Comparison of ENCODE assay signal across 9 cellular contexts in genomic region chr2:70789304-70790078, GRCh38. TPM values are rescaled to one million over a fixed set of nuclear protein-coding genes. Genes with fewer than 3 reads are reported as not detected.
DNase-seq lines count a peak whose midpoint lies in the region; ATAC-seq and TF ChIP-seq lines count a peak whose summit lies in the region.
"Had no signal": no experiment of that assay in that cellular context is flagged by ENCODE, and none has a peak within 500 bp of the region (broad histone marks: within the 10 kb centered on the region; RNA-seq: fewer than 3 reads in every experiment).

No MANE protein-coding gene starts in this region.

- DNase-seq in NCI-H2081 (lab: John Stamatoyannopoulos, UW) (peak; percentile 34 to 40), NCI-H2081 treated with DMSO at 0.1 percent for 48 hours (lab: John Stamatoyannopoulos, UW) (no peak), NCI-H2196 (lab: John Stamatoyannopoulos, UW; ENCODE audit: unreplicated experiment) (peak; percentile 28), coronary artery (ENCODE audit: low spot score) (no peak)
- DNase-seq in activated CD4-positive, alpha-beta T cell treated with anti-CD3 and anti-CD28 coated beads for 1 hour: peak; percentile 57
- peak; percentile 49 to 72 (median 57) for DNase-seq in stimulated activated CD4-positive, alpha-beta T cell treated with anti-CD3 and anti-CD28 coated beads, TNF-alpha, amount 100 ng/mL, for 24 hours (ENCODE audit: low read depth in 3 of 3)

- no peak overlapping the region for H3K9ac ChIP-seq in liver (ENCODE audit: low read depth in 1 of 2, low read length in 2 of 2)

- H3K9me3 ChIP-seq in liver (ENCODE audit: control insufficient read depth in 4 of 4, low read length in 3 of 4): no peaks in the 10 kb centered on the region

- no peak for ATAC-seq in HG03342 (IDR thresholded peaks at IDR 0.05; ENCODE audit: unreplicated experiment)

- 7% methylated on average over 32 of the region's 32 CpGs for WGBS in liver

- peaks cover 0 to 25% (median 12%) of the 10 kb centered on the region in 4 donors for H3K27me3 ChIP-seq in liver (ENCODE audit: control insufficient read depth in 4 of 4, insufficient read depth in 4 of 4, low read length in 3 of 4)

- H3K27ac ChIP-seq in coronary artery (no peak overlapping the region), liver (ENCODE audit: low read depth in 1 of 2, low read length in 2 of 2) (no peak overlapping the region)

- H3K4me1 ChIP-seq in liver (ENCODE audit: control insufficient read depth in 4 of 4, insufficient read depth in 4 of 4, low read length in 3 of 4): peaks cover 7 to 12% (median 9%) of the 10 kb centered on the region in 4 donors

- TF ChIP-seq RAD21 in liver (IDR thresholded peaks at IDR 0.05): peak; percentile 77 to 84

- TF ChIP-seq CTCF in coronary artery (IDR thresholded peaks at IDR 0.05) (no peak), liver (IDR thresholded peaks at IDR 0.05; ENCODE audit: low read depth, low read length, missing input control) (peak; percentile 44)

- H3K36me3 ChIP-seq in liver (ENCODE audit: control insufficient read depth in 4 of 4, insufficient read depth in 3 of 4, low read depth in 1 of 4, low read length in 3 of 4): no peaks in the 10 kb centered on the region

- H3K4me3 ChIP-seq in coronary artery: peak overlapping the region; percentile 57
- H3K4me3 ChIP-seq in liver (ENCODE audit: low read depth in 1 of 3, low read length in 3 of 3): peak overlapping the region in 1 of 3 donors; percentile 41

TF ChIP-seq in liver, 16 proteins besides CTCF, POLR2A, EP300 and RAD21:
- TF ChIP-seq FOXA1 (IDR thresholded peaks at IDR 0.05) (no peak), ZBTB33 (IDR thresholded peaks at IDR 0.05) (no peak), SP1 (IDR thresholded peaks at IDR 0.05) (no peak), JUND (IDR thresholded peaks at IDR 0.05) (no peak), REST (IDR thresholded peaks at IDR 0.05) (no peak), MAX (IDR thresholded peaks at IDR 0.05) (no peak), GABPA (IDR thresholded peaks at IDR 0.05 in 1 of 2, conservative IDR thresholded peaks at IDR 0.05 in 1 of 2) (no peak), HNF4A (conservative IDR thresholded peaks at IDR 0.05) (no peak), RXRA (IDR thresholded peaks at IDR 0.05) (no peak), TAF1 (conservative IDR thresholded peaks at IDR 0.05) (no peak), EGR1 (IDR thresholded peaks at IDR 0.05; ENCODE audit: low read depth in 2 of 2) (no peak), FOXA2 (IDR thresholded peaks at IDR 0.05) (no peak)

RNA-seq across cellular contexts. Expression of gene FIGLA, which starts 1.0 kb away (rescaled TPM):
- total RNA-seq in liver: not detected
- polyA plus RNA-seq in liver: not detected
- total RNA-seq: temporal lobe had no signal

RNA-seq across cellular contexts. Expression of gene ADD2, which starts 21.5 kb away (rescaled TPM):
- total RNA-seq in liver: 100 to 1,000 TPM in 1 of 2 donors, under 1 TPM in 1; 0.08 to 156 TPM
- under 1 TPM in 1 of 2 donors, not detected in 1; 0.16 TPM for polyA plus RNA-seq in liver

RNA-seq across cellular contexts. Expression of gene CLEC4F, which starts 30.9 kb away (rescaled TPM):
- total RNA-seq in liver: under 1 TPM; 0.19 to 0.25 TPM
- under 1 TPM in 1 of 2 donors, not detected in 1; 0.03 TPM for polyA plus RNA-seq in liver
- total RNA-seq: temporal lobe had no signal

RNA-seq across cellular contexts. Expression of gene CD207, which starts 46.1 kb away (rescaled TPM):
- not detected for total RNA-seq in liver
- polyA plus RNA-seq in liver: not detected
- total RNA-seq: temporal lobe had no signal

Comparison
In these comparisons a context has a peak if more than half of its experiments do, and no peak if none do; other contexts are left out.
1. DNase-seq: peak in NCI-H2081 (2 of 2), NCI-H2196 (single experiment), activated CD4-positive, alpha-beta T cell treated with anti-CD3 and anti-CD28 coated beads for 1 hour (single experiment) and stimulated activated CD4-positive, alpha-beta T cell treated with anti-CD3 and anti-CD28 coated beads, TNF-alpha, amount 100 ng/mL, for 24 hours (3 of 3); none in NCI-H2081 treated with DMSO at 0.1 percent for 48 hours (single experiment) and coronary artery (single experiment).